In the genomic region with DNA sequence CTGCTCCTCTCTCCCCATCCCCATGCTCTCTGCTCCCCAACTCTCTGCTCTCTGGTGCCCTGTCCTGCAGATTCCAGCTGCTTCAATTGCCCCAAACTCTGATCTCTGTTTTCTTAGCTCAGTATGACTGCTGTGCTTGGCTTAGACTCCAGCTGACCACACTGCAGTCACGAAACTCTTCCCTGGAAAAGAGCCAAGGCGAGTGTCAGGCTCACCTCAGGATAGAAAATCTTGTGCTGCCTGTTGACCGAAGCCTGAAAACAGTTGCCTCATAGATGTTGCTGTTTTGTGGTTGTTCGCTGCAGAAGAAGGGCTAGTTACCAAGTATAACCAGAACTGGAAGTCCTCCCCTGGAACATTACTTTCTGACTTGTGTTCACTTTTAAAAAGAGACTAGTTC, we compare ENCODE assay signal across 13 cellular contexts. TPM values are rescaled to one million over a fixed set of nuclear protein-coding genes. Genes with fewer than 3 reads are reported as not detected.
DNase-seq lines count a peak whose midpoint lies in the region; ATAC-seq, FAIRE-seq and TF ChIP-seq lines count a peak whose summit lies in the region.
"Had no signal": no experiment of that assay in that cellular context is flagged by ENCODE, and none has a peak within 500 bp of the region (broad histone marks: within the 10 kb centered on the region; RNA-seq: fewer than 3 reads in every experiment).

No MANE protein-coding gene starts in this region.

- DNase-seq in NCI-H146 (lab: John Stamatoyannopoulos, UW) (peak; percentile 11), NCI-H146 treated with DMSO at 0.1 percent for 48 hours (lab: John Stamatoyannopoulos, UW; ENCODE audit: unreplicated experiment) (no peak), astrocyte (ENCODE audit: low read depth) (peak; percentile 72), iris pigment epithelial cell (ENCODE audit: low read depth) (peak; percentile 59), type B pancreatic cell (ENCODE audit: extremely low spot score, unreplicated experiment) (no peak), NCI-H1694 treated with DMSO at 0.1 percent for 48 hours (lab: John Stamatoyannopoulos, UW) (no peak)
- no peak for DNase-seq in activated CD8-positive, alpha-beta memory T cell treated with anti-CD3 and anti-CD28 coated beads, Interleukin-2, amount 50 U/mL, for 4 hours
- DNase-seq: esophagus squamous epithelium had no signal

- H3K27ac Mint-ChIP-seq in astrocyte (ENCODE audit: unreplicated experiment), result no peak overlapping the region
- H3K27ac Mint-ChIP-seq in type B pancreatic cell, result peak overlapping the region; percentile 72
- H3K27ac Mint-ChIP-seq: activated T-helper 1 cell treated with anti-CD3 and anti-CD28 coated beads, Interleukin-12 subunit alpha, Interleukin-12 subunit beta, Interleukin-2, Interleukin-4 antibody, amounts not matched to agents 30 ng/mL and 10 ng/mL and 1 ng/mL, durations not matched to agents 14 hours and 24 hours and 36 hours had no signal

- H3K79me2 ChIP-seq in astrocyte (ENCODE audit: insufficient read depth, low read length), result no peaks in the 10 kb centered on the region

- no peak overlapping the region for H3K4me2 ChIP-seq in astrocyte (ENCODE audit: low read length)
- H3K4me2 ChIP-seq: PC-9 had no signal

- no peaks in the 10 kb centered on the region for H4K20me1 ChIP-seq in astrocyte (ENCODE audit: insufficient read depth, low read length)

- H3K36me3 ChIP-seq in astrocyte (ENCODE audit: insufficient read depth, low read length), result no peaks in the 10 kb centered on the region
- H3K36me3 ChIP-seq: esophagus squamous epithelium, neutrophil had no signal

- H3K4me3 ChIP-seq in astrocyte (ENCODE audit: insufficient read depth, low read depth, low read length), result no peak overlapping the region
- H3K4me3 ChIP-seq: esophagus squamous epithelium, PC-9 had no signal

- FAIRE-seq in astrocyte (lab: Jason Lieb, UNC), result no peak

- no peak overlapping the region for H3K9ac ChIP-seq in astrocyte (ENCODE audit: low read length)

- H3K36me3 Mint-ChIP-seq in astrocyte (ENCODE audit: low read depth, unreplicated experiment) (no peaks in the 10 kb centered on the region), type B pancreatic cell (peaks cover 22% of the 10 kb centered on the region)

- H2AFZ ChIP-seq in astrocyte (ENCODE audit: low read depth, low read length), result no peak overlapping the region
- H2AFZ ChIP-seq: PC-9 had no signal

- H3K9me3 Mint-ChIP-seq in astrocyte (ENCODE audit: unreplicated experiment) (no peaks in the 10 kb centered on the region), type B pancreatic cell (peaks cover 14% of the 10 kb centered on the region)
- H3K9me3 Mint-ChIP-seq: activated T-helper 1 cell treated with anti-CD3 and anti-CD28 coated beads, Interleukin-12 subunit alpha, Interleukin-12 subunit beta, Interleukin-2, Interleukin-4 antibody, amounts not matched to agents 30 ng/mL and 10 ng/mL and 1 ng/mL, durations not matched to agents 14 hours and 24 hours and 36 hours had no signal

- H3K27ac ChIP-seq in astrocyte (ENCODE audit: low read depth, low read length), result no peak overlapping the region
- H3K27ac ChIP-seq: esophagus squamous epithelium, neutrophil, PC-9 had no signal

- H3K4me1 ChIP-seq in astrocyte (ENCODE audit: insufficient read depth, low read length), result peaks cover 7% of the 10 kb centered on the region

- H3K4me3 Mint-ChIP-seq in astrocyte (ENCODE audit: unreplicated experiment) (no peak overlapping the region), type B pancreatic cell (no peak overlapping the region)
- H3K4me3 Mint-ChIP-seq: activated T-helper 1 cell treated with anti-CD3 and anti-CD28 coated beads, Interleukin-12 subunit alpha, Interleukin-12 subunit beta, Interleukin-2, Interleukin-4 antibody, amounts not matched to agents 30 ng/mL and 10 ng/mL and 1 ng/mL, durations not matched to agents 14 hours and 24 hours and 36 hours had no signal

- peaks cover 11% of the 10 kb centered on the region for H3K27me3 ChIP-seq in astrocyte (ENCODE audit: insufficient read depth, low read length)
- H3K27me3 ChIP-seq: esophagus squamous epithelium, neutrophil had no signal

- H3K4me1 Mint-ChIP-seq in astrocyte (ENCODE audit: low read depth, unreplicated experiment), result peaks cover 9% of the 10 kb centered on the region
- peaks cover 14% of the 10 kb centered on the region for H3K4me1 Mint-ChIP-seq in type B pancreatic cell (ENCODE audit: unreplicated experiment)

- H3K27me3 Mint-ChIP-seq in astrocyte (ENCODE audit: low read depth, unreplicated experiment), result no peaks in the 10 kb centered on the region
- no peaks in the 10 kb centered on the region for H3K27me3 Mint-ChIP-seq in type B pancreatic cell

- TF ChIP-seq CTCF in astrocyte (IDR thresholded peaks at IDR 0.05; ENCODE audit: insufficient read depth, low read depth, low read length) (no peak), type B pancreatic cell (conservative IDR thresholded peaks at IDR 0.05) (no peak)

- H3K9me3 ChIP-seq in astrocyte (ENCODE audit: insufficient read depth, low read depth, low read length), result no peaks in the 10 kb centered on the region
- H3K9me3 ChIP-seq: esophagus squamous epithelium, neutrophil had no signal

- ATAC-seq in GM18907 (IDR thresholded peaks at IDR 0.05; ENCODE audit: unreplicated experiment), result no peak
- ATAC-seq: activated CD4-positive, CD25-positive, alpha-beta regulatory T cell treated with anti-CD3 and anti-CD28 coated beads, Interleukin-2, amount 50 U/mL, for 24 hours had no signal

RNA-seq across cellular contexts. Expression of a gene that starts 6.7 kb away (rescaled TPM):
- 39.7 and 52.9 TPM in 2 replicates for total RNA-seq in astrocyte
- total RNA-seq in type B pancreatic cell (ENCODE audit: low replicate concordance), result 40.4 and 105 TPM in 2 replicates

Comparison
In these comparisons a context has a peak if more than half of its experiments do, and no peak if none do; other contexts are left out.
1. DNase-seq: peak in NCI-H146 (single experiment), astrocyte (single experiment) and iris pigment epithelial cell (single experiment); none in NCI-H146 treated with DMSO at 0.1 percent for 48 hours (single experiment), type B pancreatic cell (single experiment), NCI-H1694 treated with DMSO at 0.1 percent for 48 hours (single experiment) and activated CD8-positive, alpha-beta memory T cell treated with anti-CD3 and anti-CD28 coated beads, Interleukin-2, amount 50 U/mL, for 4 hours (single experiment).